In the genomic region with DNA sequence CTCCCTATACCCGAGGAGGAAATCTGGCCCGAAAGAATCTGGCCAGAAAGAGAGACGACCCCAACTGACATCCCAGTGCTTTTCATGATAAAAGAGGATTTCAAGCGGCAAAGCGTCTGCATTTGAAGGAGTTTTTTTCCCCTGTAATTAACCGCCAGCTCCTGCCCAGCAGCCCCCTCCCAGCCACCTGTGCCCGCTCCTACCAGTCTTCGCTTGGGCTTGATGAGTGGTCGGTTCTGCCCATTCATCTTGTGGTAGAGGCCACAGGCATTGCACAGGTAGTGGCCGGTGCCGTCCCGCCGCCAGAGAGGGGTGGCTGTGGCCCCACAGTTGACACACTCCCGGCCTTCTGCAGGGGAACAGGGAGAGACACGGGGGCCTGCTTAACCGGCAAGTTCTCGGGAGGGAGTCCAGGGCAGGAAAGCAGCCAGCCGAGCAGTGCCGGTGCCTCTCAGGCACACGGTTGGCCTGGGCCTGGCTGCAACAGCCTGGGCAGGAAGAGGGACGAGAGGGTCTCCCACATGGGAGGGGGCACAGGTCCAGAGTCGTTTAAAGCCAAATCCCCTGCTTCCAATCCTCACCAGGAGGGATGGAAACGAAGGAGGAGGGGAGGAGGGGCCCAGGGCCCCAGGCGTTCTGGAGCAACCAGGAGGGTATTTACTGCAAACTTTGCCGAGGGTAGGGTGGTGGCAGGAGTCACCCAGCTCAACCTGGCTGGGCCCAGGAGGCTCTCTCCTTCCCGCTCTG, we compare ENCODE assay signal across 13 cellular contexts. TPM values are rescaled to one million over a fixed set of nuclear protein-coding genes. Genes with fewer than 3 reads are reported as not detected.
DNase-seq lines count a peak whose midpoint lies in the region; ATAC-seq and TF ChIP-seq lines count a peak whose summit lies in the region.
"Had no signal": no experiment of that assay in that cellular context is flagged by ENCODE, and none has a peak within 500 bp of the region (broad histone marks: within the 10 kb centered on the region; RNA-seq: fewer than 3 reads in every experiment).

No MANE protein-coding gene starts in this region.

- H3K9me3 ChIP-seq in AG04450 (ENCODE audit: control insufficient read depth, insufficient read depth, low read length) = no peaks in the 10 kb centered on the region; the same call in 1 of the 2 replicates
- no peaks in the 10 kb centered on the region for H3K9me3 ChIP-seq in neural cell (ENCODE audit: low read length)

- H3K36me3 Mint-ChIP-seq in HFFc6 (ENCODE audit: low read depth) (peaks cover 53% of the 10 kb centered on the region), endothelial cell (ENCODE audit: low read depth, unreplicated experiment) (peaks cover 31% of the 10 kb centered on the region)

- peak overlapping the region; percentile 97 for H3K27ac Mint-ChIP-seq in HFFc6
- peak overlapping the region; percentile 99 for H3K27ac Mint-ChIP-seq in endothelial cell (ENCODE audit: unreplicated experiment)

- H3K4me1 Mint-ChIP-seq in HFFc6 (ENCODE audit: low read depth) = peaks cover 40% of the 10 kb centered on the region
- H3K4me1 Mint-ChIP-seq in endothelial cell (ENCODE audit: unreplicated experiment) = peaks cover 61% of the 10 kb centered on the region

- H3K4me3 Mint-ChIP-seq in HFFc6 (peak overlapping the region; percentile 100), endothelial cell (ENCODE audit: unreplicated experiment) (peak overlapping the region; percentile 87)

- no peaks in the 10 kb centered on the region for H3F3A ChIP-seq in neural cell (ENCODE audit: insufficient read depth, low read length, poor library complexity, severe bottlenecking)

- DNase-seq in AG04450 (ENCODE audit: low read depth, low spot score) (no peak), HFFc6 (no peak), endothelial cell (ENCODE audit: low spot score) (peak; percentile 48), SIG-M5 treated with dmso at 0.1 percent for 504 hours (lab: John Stamatoyannopoulos, UW; ENCODE audit: unreplicated experiment) (no peak), islet precursor cell (no peak), HT-29 (ENCODE audit: low spot score) (no peak)
- DNase-seq: activated gamma-delta T cell, NCI-H1105, SHP77, substantia nigra had no signal

- no peaks in the 10 kb centered on the region for H3K9me2 ChIP-seq in neural cell (ENCODE audit: insufficient read depth, low read length)

- ATAC-seq in GM18858 (IDR thresholded peaks at IDR 0.05; ENCODE audit: unreplicated experiment) = no peak

- H3K79me2 ChIP-seq in neural cell (replicated peaks; ENCODE audit: insufficient read depth, low read length) = no peaks in the 10 kb centered on the region

- H3K9me3 Mint-ChIP-seq in HFFc6 = no peaks in the 10 kb centered on the region
- H3K9me3 Mint-ChIP-seq in endothelial cell (ENCODE audit: unreplicated experiment) = no peaks in the 10 kb centered on the region

- CTCF ChIA-PET in AG04450 (lab: Charles Lee) = interaction anchor here (0.7 to 3.0 kb wide), 6 partner anchors 14 to 313 kb away, joined by 4 to 13 read pairs (median 6); no protein-coding TSS in a partner anchor

- H3K4me3 ChIP-seq in AG04450 (ENCODE audit: low read depth, low read length) (peak overlapping the region; percentile 54), neural cell (ENCODE audit: low read length) (no peak overlapping the region)

- no peaks in the 10 kb centered on the region for H3K27me3 ChIP-seq in AG04450 (ENCODE audit: control insufficient read depth, insufficient read depth, low read length)
- peaks cover 99% of the 10 kb centered on the region for H3K27me3 ChIP-seq in neural cell (ENCODE audit: insufficient read depth, low read depth, low read length)

- TF ChIP-seq CTCF in AG04450 (IDR thresholded peaks at IDR 0.05; ENCODE audit: low read depth, low read length) (no peak), HFFc6 (IDR thresholded peaks at IDR 0.05) (no peak), endothelial cell (IDR thresholded peaks at IDR 0.05; ENCODE audit: unreplicated experiment) (no peak), neural cell (IDR thresholded peaks at IDR 0.05; ENCODE audit: poor library complexity, severe bottlenecking) (no peak)

- H3K36me3 ChIP-seq in neural cell (ENCODE audit: insufficient read depth, low read length) = no peaks in the 10 kb centered on the region

- H3K27me3 Mint-ChIP-seq in HFFc6 (ENCODE audit: insufficient read depth) (peaks cover 7% of the 10 kb centered on the region), endothelial cell (ENCODE audit: unreplicated experiment) (peaks cover 17% of the 10 kb centered on the region)

- POLR2A ChIA-PET in AG04450 (lab: Yijun Ruan, JAX) = interaction anchor here (0.6 kb wide), 1 partner anchor 313 kb away, joined by 3 read pairs; no protein-coding TSS in a partner anchor

- H3K27ac ChIP-seq in AG04450 (ENCODE audit: low read depth, low read length) (peak overlapping the region; percentile 91), neural cell (ENCODE audit: low read length) (no peak overlapping the region)

- H3K4me2 ChIP-seq in neural cell (ENCODE audit: low read length) = no peak overlapping the region

- no peaks in the 10 kb centered on the region for H4K20me1 ChIP-seq in neural cell (ENCODE audit: insufficient read depth)

- no peak overlapping the region for H2AFZ ChIP-seq in neural cell (ENCODE audit: low read depth, low read length)

- H3K9ac ChIP-seq in neural cell (ENCODE audit: low read length) = no peak overlapping the region

- TF ChIP-seq EP300 in neural cell (conservative IDR thresholded peaks at IDR 0.05; ENCODE audit: poor library complexity, severe bottlenecking) = no peak

- TF ChIP-seq RAD21 in neural cell (conservative IDR thresholded peaks at IDR 0.05) = no peak

TF ChIP-seq in neural cell, 6 proteins besides CTCF, POLR2A, EP300 and RAD21:
- TF ChIP-seq, protein P1, sequence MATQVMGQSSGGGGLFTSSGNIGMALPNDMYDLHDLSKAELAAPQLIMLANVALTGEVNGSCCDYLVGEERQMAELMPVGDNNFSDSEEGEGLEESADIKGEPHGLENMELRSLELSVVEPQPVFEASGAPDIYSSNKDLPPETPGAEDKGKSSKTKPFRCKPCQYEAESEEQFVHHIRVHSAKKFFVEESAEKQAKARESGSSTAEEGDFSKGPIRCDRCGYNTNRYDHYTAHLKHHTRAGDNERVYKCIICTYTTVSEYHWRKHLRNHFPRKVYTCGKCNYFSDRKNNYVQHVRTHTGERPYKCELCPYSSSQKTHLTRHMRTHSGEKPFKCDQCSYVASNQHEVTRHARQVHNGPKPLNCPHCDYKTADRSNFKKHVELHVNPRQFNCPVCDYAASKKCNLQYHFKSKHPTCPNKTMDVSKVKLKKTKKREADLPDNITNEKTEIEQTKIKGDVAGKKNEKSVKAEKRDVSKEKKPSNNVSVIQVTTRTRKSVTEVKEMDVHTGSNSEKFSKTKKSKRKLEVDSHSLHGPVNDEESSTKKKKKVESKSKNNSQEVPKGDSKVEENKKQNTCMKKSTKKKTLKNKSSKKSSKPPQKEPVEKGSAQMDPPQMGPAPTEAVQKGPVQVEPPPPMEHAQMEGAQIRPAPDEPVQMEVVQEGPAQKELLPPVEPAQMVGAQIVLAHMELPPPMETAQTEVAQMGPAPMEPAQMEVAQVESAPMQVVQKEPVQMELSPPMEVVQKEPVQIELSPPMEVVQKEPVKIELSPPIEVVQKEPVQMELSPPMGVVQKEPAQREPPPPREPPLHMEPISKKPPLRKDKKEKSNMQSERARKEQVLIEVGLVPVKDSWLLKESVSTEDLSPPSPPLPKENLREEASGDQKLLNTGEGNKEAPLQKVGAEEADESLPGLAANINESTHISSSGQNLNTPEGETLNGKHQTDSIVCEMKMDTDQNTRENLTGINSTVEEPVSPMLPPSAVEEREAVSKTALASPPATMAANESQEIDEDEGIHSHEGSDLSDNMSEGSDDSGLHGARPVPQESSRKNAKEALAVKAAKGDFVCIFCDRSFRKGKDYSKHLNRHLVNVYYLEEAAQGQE (IDR thresholded peaks at IDR 0.05; ENCODE audit: borderline replicate concordance) = no peak
- peak; percentile 95 for TF ChIP-seq POLR2AphosphoS5 (IDR thresholded peaks at IDR 0.05)
- TF ChIP-seq TAF1 (IDR thresholded peaks at IDR 0.05; ENCODE audit: low read depth) = no peak

RNA-seq across cellular contexts. Expression of a gene that starts 9.2 kb away (rescaled TPM):
- 4.8 and 6.1 TPM in 2 replicates for polyA plus RNA-seq in AG04450 (2011; rRNA removed)
- 4.2 and 4.9 TPM in 2 replicates for polyA minus RNA-seq in AG04450 (2011; rRNA and poly(A)+ RNA removed)
- 10 to 100 TPM; 71.0 to 97.5 (median 79.6) TPM for total RNA-seq in HFFc6 (2021; fragmentation: NEBNext Ultra II Directional; extraction: Animal tissue kit (Norgen Biotek cat#: 25700))
- total RNA-seq in endothelial cell (ENCODE audit: unreplicated experiment) = 37.9 TPM
- polyA plus RNA-seq in neural cell = not detected in 2 replicates
- not detected in 2 replicates for polyA minus RNA-seq in neural cell
- 114 and 123 TPM in 2 replicates for total RNA-seq in HT-29 (2014; rRNA removed; shearing (Covaris generic))

RNA-seq across cellular contexts. Expression of a gene that starts 17.1 kb away (rescaled TPM):
- polyA plus RNA-seq in AG04450 (2011; rRNA removed) (not detected in 2 replicates), neural cell (not detected in 2 replicates)
- polyA minus RNA-seq in AG04450 (2011; rRNA and poly(A)+ RNA removed) = not detected in 2 replicates
- not detected for total RNA-seq in HFFc6 (2021; fragmentation: NEBNext Ultra II Directional; extraction: Animal tissue kit (Norgen Biotek cat#: 25700))
- not detected for total RNA-seq in endothelial cell (ENCODE audit: unreplicated experiment)
- polyA minus RNA-seq in neural cell = not detected in 2 replicates
- total RNA-seq in HT-29 (2014; rRNA removed; shearing (Covaris generic)) = not detected in 2 replicates
- total RNA-seq: sciatic nerve had no signal
